Comparison of ENCODE assay signal across 8 cellular contexts in the genomic region with DNA sequence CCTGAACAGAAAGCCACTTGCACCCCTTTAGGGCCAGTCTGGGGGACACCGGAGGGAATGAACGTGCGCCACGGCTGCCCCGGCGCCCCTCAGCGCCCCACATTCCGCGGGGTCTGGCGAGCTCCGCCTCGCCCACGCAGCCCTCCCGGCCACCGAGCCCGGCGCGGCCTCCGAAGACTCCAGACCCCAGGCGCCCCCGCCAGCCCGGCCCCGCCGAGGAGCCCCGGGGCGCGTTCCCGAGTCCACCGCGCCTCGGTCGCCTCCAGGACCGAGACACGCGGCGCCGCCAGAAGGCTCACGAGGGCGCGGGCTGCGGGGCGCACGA. TPM values are rescaled to one million over a fixed set of nuclear protein-coding genes. Genes with fewer than 3 reads are reported as not detected.
DNase-seq lines count a peak whose midpoint lies in the region; ATAC-seq, FAIRE-seq and TF ChIP-seq lines count a peak whose summit lies in the region.

No MANE protein-coding gene starts in this region.

- no peaks in the 10 kb centered on the region for H3K9me3 ChIP-seq in keratinocyte (ENCODE audit: control insufficient read depth, low read depth, low read length)

- H3K27ac ChIP-seq in keratinocyte (ENCODE audit: control insufficient read depth, insufficient read depth, low read length) (peak overlapping the region; percentile 77), temporal lobe (ENCODE audit: low read depth, low read length) (peak overlapping the region; percentile 38)

- H3K4me1 Mint-ChIP-seq in activated T-helper 2 cell treated with anti-CD3 and anti-CD28 coated beads, Interferon-gamma antibody, Interleukin-2, Interleukin-4, amounts not matched to agents 10 μg/mL and 5 μg/mL and 100 μg/mL, durations not matched to agents 14 hours and 24 hours and 36 hours (ENCODE audit: low read depth): peaks cover 7% of the 10 kb centered on the region

- ATAC-seq in GM18498 (IDR thresholded peaks at IDR 0.05; ENCODE audit: unreplicated experiment): peak; percentile 42
- ATAC-seq in HG02759 (IDR thresholded peaks at IDR 0.05; ENCODE audit: unreplicated experiment): peak; percentile 32

- H3K27ac Mint-ChIP-seq in activated T-helper 2 cell treated with anti-CD3 and anti-CD28 coated beads, Interferon-gamma antibody, Interleukin-2, Interleukin-4, amounts not matched to agents 10 μg/mL and 5 μg/mL and 100 μg/mL, durations not matched to agents 14 hours and 24 hours and 36 hours: no peak overlapping the region

- H3K27me3 Mint-ChIP-seq in activated T-helper 2 cell treated with anti-CD3 and anti-CD28 coated beads, Interferon-gamma antibody, Interleukin-2, Interleukin-4, amounts not matched to agents 10 μg/mL and 5 μg/mL and 100 μg/mL, durations not matched to agents 14 hours and 24 hours and 36 hours (ENCODE audit: low read depth): no peaks in the 10 kb centered on the region

- FAIRE-seq in keratinocyte (lab: Jason Lieb, UNC): no peak
- no peak for FAIRE-seq in urothelium cell line (lab: Jason Lieb, UNC)

- H2AFZ ChIP-seq in keratinocyte (ENCODE audit: control insufficient read depth, low read length): peak overlapping the region; percentile 33

- H3K4me2 ChIP-seq in keratinocyte (ENCODE audit: control insufficient read depth, extremely low read depth, insufficient read depth, low read depth, low read length): peak overlapping the region; percentile 97

- no peaks in the 10 kb centered on the region for H3K9me1 ChIP-seq in keratinocyte (ENCODE audit: control insufficient read depth, extremely low read depth, insufficient read depth, low read length)

- H3K36me3 ChIP-seq in keratinocyte (ENCODE audit: control insufficient read depth in 2 of 2, extremely low read depth in 1 of 2, insufficient read depth in 2 of 2, low read length in 2 of 2): no peaks in the 10 kb centered on the region

- peak overlapping the region; percentile 89 for H3K9ac ChIP-seq in keratinocyte (ENCODE audit: control insufficient read depth, extremely low read depth, insufficient read depth, low read length)

- H3K9me3 Mint-ChIP-seq in activated T-helper 2 cell treated with anti-CD3 and anti-CD28 coated beads, Interferon-gamma antibody, Interleukin-2, Interleukin-4, amounts not matched to agents 10 μg/mL and 5 μg/mL and 100 μg/mL, durations not matched to agents 14 hours and 24 hours and 36 hours: no peaks in the 10 kb centered on the region

- H4K20me1 ChIP-seq in keratinocyte (ENCODE audit: control insufficient read depth, extremely low read depth, insufficient read depth, low read length): no peaks in the 10 kb centered on the region

- no peak for TF ChIP-seq CTCF in keratinocyte (optimal IDR thresholded peaks at IDR 0.05 in 1 of 3, IDR thresholded peaks at IDR 0.05 in 1 of 3, conservative IDR thresholded peaks at IDR 0.05 in 1 of 3; ENCODE audit: extremely low read depth in 1 of 3, insufficient read depth in 2 of 3, low read length in 3 of 3)

- peaks cover 38% of the 10 kb centered on the region for H3K79me2 ChIP-seq in keratinocyte (ENCODE audit: control insufficient read depth, insufficient read depth, low read length)

- H3K4me1 ChIP-seq in keratinocyte (ENCODE audit: control insufficient read depth, extremely low read depth, insufficient read depth, low read length): peaks cover 14% of the 10 kb centered on the region

- peak overlapping the region; percentile 73 for H3K4me3 Mint-ChIP-seq in activated T-helper 2 cell treated with anti-CD3 and anti-CD28 coated beads, Interferon-gamma antibody, Interleukin-2, Interleukin-4, amounts not matched to agents 10 μg/mL and 5 μg/mL and 100 μg/mL, durations not matched to agents 14 hours and 24 hours and 36 hours (ENCODE audit: low read depth)

- intact Hi-C loops in activated T-helper 2 cell treated with anti-CD3 and anti-CD28 coated beads, Interferon-gamma antibody, Interleukin-2, Interleukin-4, amounts not matched to agents 10 μg/mL and 5 μg/mL and 100 μg/mL, durations not matched to agents 14 hours and 24 hours and 36 hours (cut with micrococcal nuclease): loop anchor here (2.0 kb wide), 3 partner anchors 18 to 68 kb away; partner anchors contain the start of genes TELO2 and UQCC4

- no peaks in the 10 kb centered on the region for H3K36me3 Mint-ChIP-seq in activated T-helper 2 cell treated with anti-CD3 and anti-CD28 coated beads, Interferon-gamma antibody, Interleukin-2, Interleukin-4, amounts not matched to agents 10 μg/mL and 5 μg/mL and 100 μg/mL, durations not matched to agents 14 hours and 24 hours and 36 hours (ENCODE audit: low read depth)

- peak overlapping the region; percentile 67 to 84 (median 76) for H3K4me3 ChIP-seq in keratinocyte (ENCODE audit: control insufficient read depth in 2 of 3, extremely low read depth in 1 of 3, insufficient read depth in 2 of 3, low read depth in 1 of 3, low read length in 3 of 3)

- H3K27me3 ChIP-seq in keratinocyte (ENCODE audit: control insufficient read depth, extremely low read depth, insufficient read depth, low read length): no peaks in the 10 kb centered on the region

- dilution Hi-C loops in keratinocyte (cut with MboI; ENCODE audit: extremely low pct_ligation_motif_present, low sequenced_read_pairs): no loop called here

- no peak for DNase-seq in activated T-helper 2 cell treated with anti-CD3 and anti-CD28 coated beads, Interferon-gamma antibody, Interleukin-2, Interleukin-4, amounts not matched to agents 10 μg/mL and 5 μg/mL and 100 μg/mL, durations not matched to agents 14 hours and 24 hours and 36 hours (ENCODE audit: low spot score)
- DNase-seq in keratinocyte (ENCODE audit: low read depth, low spot score): no peak
- DNase-seq in SHP77 treated with DMSO at 0.1 percent for 48 hours (lab: John Stamatoyannopoulos, UW): no peak
- no peak for DNase-seq in AML-193 (lab: John Stamatoyannopoulos, UW)
- DNase-seq in urothelium cell line (ENCODE audit: low spot score): no peak

RNA-seq across cellular contexts. Expression of gene CLCN7, which starts 0.4 kb away (rescaled TPM):
- total RNA-seq in activated T-helper 2 cell treated with anti-CD3 and anti-CD28 coated beads, Interferon-gamma antibody, Interleukin-2, Interleukin-4, amounts not matched to agents 10 μg/mL and 5 μg/mL and 100 μg/mL, durations not matched to agents 14 hours and 24 hours and 36 hours: 52.2 and 54.3 TPM in 2 replicates
- 13.3 to 26.3 TPM (median 23.3 TPM) in 3 replicates for polyA plus RNA-seq in keratinocyte
- 18.1 TPM for polyA plus RNA-seq in keratinocyte (2011; ENCODE audit: low read depth)
- polyA plus RNA-seq in keratinocyte (2011; cell fraction: cytosol; rRNA removed): 8.3 and 16.4 TPM in 2 replicates
- 97.3 and 129 TPM in 2 replicates for polyA plus RNA-seq in keratinocyte (2011; cell fraction: nucleus; rRNA removed)
- 41.2 and 53.1 TPM in 2 replicates for polyA plus RNA-seq in keratinocyte (2012; ENCODE audit: low replicate concordance)
- polyA minus RNA-seq in keratinocyte: 35.4 to 43.0 TPM (median 38.5 TPM) in 3 replicates
- 25.1 TPM for polyA minus RNA-seq in keratinocyte (2011; cell fraction: cytosol; rRNA and poly(A)+ RNA removed)
- polyA minus RNA-seq in keratinocyte (2011; cell fraction: nucleus; rRNA and poly(A)+ RNA removed): 114 and 126 TPM in 2 replicates
- total RNA-seq in temporal lobe: 43.0 TPM

RNA-seq across cellular contexts. Expression of gene PTX4, which starts 14.3 kb away (rescaled TPM):
- not detected in 2 replicates for total RNA-seq in activated T-helper 2 cell treated with anti-CD3 and anti-CD28 coated beads, Interferon-gamma antibody, Interleukin-2, Interleukin-4, amounts not matched to agents 10 μg/mL and 5 μg/mL and 100 μg/mL, durations not matched to agents 14 hours and 24 hours and 36 hours
- polyA plus RNA-seq in keratinocyte: not detected in 3 replicates
- not detected for polyA plus RNA-seq in keratinocyte (2011; ENCODE audit: low read depth)
- polyA plus RNA-seq in keratinocyte (2011; cell fraction: cytosol; rRNA removed): not detected in 2 replicates
- polyA plus RNA-seq in keratinocyte (2011; cell fraction: nucleus; rRNA removed): not detected in 2 replicates
- not detected in 2 replicates for polyA plus RNA-seq in keratinocyte (2012; ENCODE audit: low replicate concordance)
- polyA minus RNA-seq in keratinocyte: not detected in 3 replicates
- not detected for polyA minus RNA-seq in keratinocyte (2011; cell fraction: cytosol; rRNA and poly(A)+ RNA removed)
- not detected in 2 replicates for polyA minus RNA-seq in keratinocyte (2011; cell fraction: nucleus; rRNA and poly(A)+ RNA removed)
- total RNA-seq in temporal lobe: not detected

RNA-seq across cellular contexts. Expression of gene TELO2, which starts 18.7 kb away (rescaled TPM):
- 72.6 and 74.8 TPM in 2 replicates for total RNA-seq in activated T-helper 2 cell treated with anti-CD3 and anti-CD28 coated beads, Interferon-gamma antibody, Interleukin-2, Interleukin-4, amounts not matched to agents 10 μg/mL and 5 μg/mL and 100 μg/mL, durations not matched to agents 14 hours and 24 hours and 36 hours
- polyA plus RNA-seq in keratinocyte: 7.9 to 11.3 TPM (median 11.3 TPM) in 3 replicates
- polyA plus RNA-seq in keratinocyte (2011; ENCODE audit: low read depth): 4.3 TPM
- polyA plus RNA-seq in keratinocyte (2011; cell fraction: cytosol; rRNA removed): 2.7 and 7.5 TPM in 2 replicates
- 36.3 and 41.6 TPM in 2 replicates for polyA plus RNA-seq in keratinocyte (2011; cell fraction: nucleus; rRNA removed)
- 9.1 and 18.3 TPM in 2 replicates for polyA plus RNA-seq in keratinocyte (2012; ENCODE audit: low replicate concordance)
- 4.9 to 14.3 TPM (median 5.1 TPM) in 3 replicates for polyA minus RNA-seq in keratinocyte
- 15.3 TPM for polyA minus RNA-seq in keratinocyte (2011; cell fraction: cytosol; rRNA and poly(A)+ RNA removed)
- 17.3 and 18.2 TPM in 2 replicates for polyA minus RNA-seq in keratinocyte (2011; cell fraction: nucleus; rRNA and poly(A)+ RNA removed)
- 13.8 TPM for total RNA-seq in temporal lobe

RNA-seq across cellular contexts. Expression of gene CCDC154, which starts 30.1 kb away (rescaled TPM):
- total RNA-seq in activated T-helper 2 cell treated with anti-CD3 and anti-CD28 coated beads, Interferon-gamma antibody, Interleukin-2, Interleukin-4, amounts not matched to agents 10 μg/mL and 5 μg/mL and 100 μg/mL, durations not matched to agents 14 hours and 24 hours and 36 hours: 0.80 and 1.2 TPM in 2 replicates
- polyA plus RNA-seq in keratinocyte: 0.46 to 0.91 TPM in 2 of 3 replicates, not detected in the other
- polyA plus RNA-seq in keratinocyte (2011; ENCODE audit: low read depth): 1.1 TPM
- not detected in 2 replicates for polyA plus RNA-seq in keratinocyte (2011; cell fraction: cytosol; rRNA removed)
- polyA plus RNA-seq in keratinocyte (2011; cell fraction: nucleus; rRNA removed): 1.2 and 1.7 TPM in 2 replicates
- polyA plus RNA-seq in keratinocyte (2012; ENCODE audit: low replicate concordance): 0.17 and 2.5 TPM in 2 replicates
- polyA minus RNA-seq in keratinocyte: not detected in 3 replicates
- polyA minus RNA-seq in keratinocyte (2011; cell fraction: cytosol; rRNA and poly(A)+ RNA removed): not detected
- 0.21 and 1.0 TPM in 2 replicates for polyA minus RNA-seq in keratinocyte (2011; cell fraction: nucleus; rRNA and poly(A)+ RNA removed)
- total RNA-seq in temporal lobe: 0.49 TPM

RNA-seq across cellular contexts. Expression of gene PERCC1, which starts 43.6 kb away (rescaled TPM):
- total RNA-seq in activated T-helper 2 cell treated with anti-CD3 and anti-CD28 coated beads, Interferon-gamma antibody, Interleukin-2, Interleukin-4, amounts not matched to agents 10 μg/mL and 5 μg/mL and 100 μg/mL, durations not matched to agents 14 hours and 24 hours and 36 hours: not detected in 2 replicates
- polyA plus RNA-seq in keratinocyte: not detected in 3 replicates
- polyA plus RNA-seq in keratinocyte (2011; ENCODE audit: low read depth): not detected
- not detected in 2 replicates for polyA plus RNA-seq in keratinocyte (2011; cell fraction: cytosol; rRNA removed)
- not detected in 2 replicates for polyA plus RNA-seq in keratinocyte (2011; cell fraction: nucleus; rRNA removed)
- polyA plus RNA-seq in keratinocyte (2012; ENCODE audit: low replicate concordance): not detected in 2 replicates
- polyA minus RNA-seq in keratinocyte: not detected in 3 replicates
- not detected for polyA minus RNA-seq in keratinocyte (2011; cell fraction: cytosol; rRNA and poly(A)+ RNA removed)
- not detected in 2 replicates for polyA minus RNA-seq in keratinocyte (2011; cell fraction: nucleus; rRNA and poly(A)+ RNA removed)
- total RNA-seq in temporal lobe: not detected
